1 cellular context compared by ENCODE assay signal in the genomic region with DNA sequence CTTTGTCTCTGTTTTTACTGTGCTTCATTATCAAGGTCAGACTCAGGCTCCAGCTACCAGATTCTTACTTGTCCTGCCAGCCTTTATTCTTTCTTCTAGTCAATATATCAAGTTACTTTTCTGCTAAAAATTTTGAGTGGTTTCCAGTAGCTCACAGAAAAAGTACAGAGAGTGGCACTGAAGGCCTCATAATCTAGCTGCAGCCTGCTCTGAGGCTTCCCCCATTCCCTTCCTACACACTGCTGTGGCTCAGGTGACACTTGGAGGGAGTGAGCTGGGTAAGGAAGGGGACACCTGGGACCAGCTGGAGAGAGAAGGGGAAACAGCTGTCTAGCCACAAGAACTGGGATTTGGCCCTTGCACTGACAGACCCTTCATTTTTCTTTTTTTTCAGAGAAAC.
TF ChIP-seq lines count a peak whose summit lies in the region.

No MANE protein-coding gene starts in this region.

TF ChIP-seq in IMR-90, 13 proteins besides CTCF, POLR2A, EP300 and RAD21 (continued from another document):
- TF ChIP-seq MAZ (IDR thresholded peaks at IDR 0.05; ENCODE audit: borderline replicate concordance, low read depth, low read length) (no peak), CEBPB (IDR thresholded peaks at IDR 0.05; ENCODE audit: low read depth, low read length) (no peak), RFX5 (IDR thresholded peaks at IDR 0.05; ENCODE audit: low read depth, low read length) (no peak), FOS (IDR thresholded peaks at IDR 0.05; ENCODE audit: low read depth, low read length) (no peak), NFE2L2 (IDR thresholded peaks at IDR 0.05; ENCODE audit: low read depth, low read length) (no peak), MAFK (IDR thresholded peaks at IDR 0.05; ENCODE audit: low read depth, low read length) (no peak), RCOR1 (IDR thresholded peaks at IDR 0.05; ENCODE audit: insufficient replicate concordance, low read length) (no peak), CHD1 (IDR thresholded peaks at IDR 0.05; ENCODE audit: low read depth, low read length) (no peak), BHLHE40 (IDR thresholded peaks at IDR 0.05; ENCODE audit: low read depth, low read length) (no peak)
- TF ChIP-seq, protein P1, sequence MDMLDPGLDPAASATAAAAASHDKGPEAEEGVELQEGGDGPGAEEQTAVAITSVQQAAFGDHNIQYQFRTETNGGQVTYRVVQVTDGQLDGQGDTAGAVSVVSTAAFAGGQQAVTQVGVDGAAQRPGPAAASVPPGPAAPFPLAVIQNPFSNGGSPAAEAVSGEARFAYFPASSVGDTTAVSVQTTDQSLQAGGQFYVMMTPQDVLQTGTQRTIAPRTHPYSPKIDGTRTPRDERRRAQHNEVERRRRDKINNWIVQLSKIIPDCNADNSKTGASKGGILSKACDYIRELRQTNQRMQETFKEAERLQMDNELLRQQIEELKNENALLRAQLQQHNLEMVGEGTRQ (IDR thresholded peaks at IDR 0.05; ENCODE audit: low read depth, low read length) = no peak
